In genomic region chr4:186630128-186630527, GRCh38 we compare ENCODE assay signal across 32 cellular contexts.
"Had no signal": no experiment of that assay in that cellular context is flagged by ENCODE, and none has a peak within 500 bp of the region (broad histone marks: within the 10 kb centered on the region; RNA-seq: fewer than 3 reads in every experiment).

No MANE protein-coding gene starts in this region.

- H3K4me3 Mint-ChIP-seq: activated B cell treated with CpG ODN at 0.5 μM for 24 hours; activated CD8-positive, alpha-beta T cell treated with anti-CD3 and anti-CD28 coated beads for 36 hours; activated naive CD4-positive, alpha-beta T cell treated with anti-CD3 and anti-CD28 coated beads for 36 hours; activated naive CD4-positive, alpha-beta T cell treated with anti-CD3 and anti-CD28 coated beads, Interleukin-2, amount 50 U/mL, for 24 hours; activated naive CD8-positive, alpha-beta T cell treated with anti-CD3 and anti-CD28 coated beads, Interleukin-2, amount 10 ng/mL, durations not matched to agents 7 days and 5 days; activated T-cell treated with anti-CD3 and anti-CD28 coated beads, Interleukin-2, amount 50 U/mL, for 4 hours; activated T-helper 17 cell treated with anti-CD3 and anti-CD28 coated beads, Interleukin-2, amount 50 U/mL, for 72 hours; brain; central memory CD8-positive, alpha-beta T cell; dendritic cell treated with granulocyte-macrophage colony-stimulating factor and Interleukin-4, amounts not matched to agents 40 ng/mL and 50 ng/mL, for 4 days; endodermal cell; T-helper 17 cell; T-helper 2 cell treated with Interferon-gamma antibody and Interleukin-4, amounts not matched to agents 5 μg/mL and 100 μg/mL, for 36 hours had no signal

- H3K36me3 Mint-ChIP-seq: activated naive CD4-positive, alpha-beta T cell treated with anti-CD3 and anti-CD28 coated beads, Interleukin-2, amount 50 U/mL, for 24 hours; activated naive CD8-positive, alpha-beta T cell treated with anti-CD3 and anti-CD28 coated beads, Interleukin-2, amount 10 ng/mL, durations not matched to agents 7 days and 5 days had no signal

- H3K4me3 ChIP-seq: ascending aorta, breast epithelium, coronary artery, dorsolateral prefrontal cortex, gastrocnemius medialis, heart left ventricle had no signal

- H3K9me3 Mint-ChIP-seq: activated CD8-positive, alpha-beta T cell treated with anti-CD3 and anti-CD28 coated beads for 36 hours; brain; dendritic cell treated with granulocyte-macrophage colony-stimulating factor and Interleukin-4, amounts not matched to agents 40 ng/mL and 50 ng/mL, for 4 days had no signal

- H3K4me1 Mint-ChIP-seq: activated naive CD4-positive, alpha-beta T cell treated with anti-CD3 and anti-CD28 coated beads, Interleukin-2, amount 50 U/mL, for 24 hours; activated T-helper 17 cell treated with anti-CD3 and anti-CD28 coated beads, Interleukin-2, amount 50 U/mL, for 72 hours; T-helper 17 cell had no signal

- H3K4me1 ChIP-seq: breast epithelium, foreskin keratinocyte, gastrocnemius medialis had no signal

- H3K27ac Mint-ChIP-seq: activated B cell treated with CpG ODN at 0.5 μM for 24 hours; activated CD8-positive, alpha-beta T cell treated with anti-CD3 and anti-CD28 coated beads for 36 hours; activated naive CD4-positive, alpha-beta T cell treated with anti-CD3 and anti-CD28 coated beads for 36 hours; activated naive CD4-positive, alpha-beta T cell treated with anti-CD3 and anti-CD28 coated beads, Interleukin-2, amount 50 U/mL, for 24 hours; activated naive CD8-positive, alpha-beta T cell treated with anti-CD3 and anti-CD28 coated beads, Interleukin-2, amount 10 ng/mL, durations not matched to agents 7 days and 5 days; activated T-helper 17 cell treated with anti-CD3 and anti-CD28 coated beads, Interleukin-2, amount 50 U/mL, for 72 hours; dendritic cell treated with granulocyte-macrophage colony-stimulating factor and Interleukin-4, amounts not matched to agents 40 ng/mL and 50 ng/mL, for 4 days; endodermal cell; T-helper 17 cell; T-helper 2 cell treated with Interferon-gamma antibody and Interleukin-4, amounts not matched to agents 5 μg/mL and 100 μg/mL, for 36 hours had no signal

- DNase-seq: activated B cell treated with CpG ODN at 0.5 μM for 24 hours; activated CD4-positive, alpha-beta T cell treated with anti-CD3 and anti-CD28 coated beads for 48 hours; activated CD4-positive, alpha-beta T cell treated with anti-CD3 and anti-CD28 coated beads, Interleukin-2, amount 50 U/mL, for 1 hour; activated CD4-positive, alpha-beta T cell treated with anti-CD3 and anti-CD28 coated beads, Interleukin-2, amount 50 U/mL, for 48 hours; activated CD8-positive, alpha-beta memory T cell treated with anti-CD3 and anti-CD28 coated beads for 24 hours; activated CD8-positive, alpha-beta T cell treated with anti-CD3 and anti-CD28 coated beads for 36 hours; activated effector memory CD4-positive, alpha-beta T cell treated with Interleukin-2 at 50 U/mL for 16 hours; activated naive CD4-positive, alpha-beta T cell treated with anti-CD3 and anti-CD28 coated beads for 36 hours; activated naive CD8-positive, alpha-beta T cell treated with anti-CD3 and anti-CD28 coated beads, Interleukin-2, amount 10 ng/mL, durations not matched to agents 7 days and 5 days; activated T-cell treated with anti-CD3 and anti-CD28 coated beads, Interleukin-2, amount 50 U/mL, for 4 hours; dorsolateral prefrontal cortex; effector memory CD4-positive, alpha-beta T cell; endodermal cell; foreskin keratinocyte; gastrocnemius medialis; glutamatergic neuron; heart left ventricle; T-helper 1 cell; T-helper 17 cell; T1000; WERI-Rb-1 had no signal

- H3K27me3 Mint-ChIP-seq: activated B cell treated with CpG ODN at 0.5 μM for 24 hours; activated CD8-positive, alpha-beta T cell treated with anti-CD3 and anti-CD28 coated beads for 36 hours; activated naive CD4-positive, alpha-beta T cell treated with anti-CD3 and anti-CD28 coated beads, Interleukin-2, amount 50 U/mL, for 24 hours; activated T-helper 17 cell treated with anti-CD3 and anti-CD28 coated beads, Interleukin-2, amount 50 U/mL, for 72 hours; brain; central memory CD8-positive, alpha-beta T cell; dendritic cell treated with granulocyte-macrophage colony-stimulating factor and Interleukin-4, amounts not matched to agents 40 ng/mL and 50 ng/mL, for 4 days; T-helper 17 cell had no signal

- H3K27ac ChIP-seq: ascending aorta, breast epithelium, coronary artery, dorsolateral prefrontal cortex, foreskin keratinocyte, gastrocnemius medialis, heart left ventricle, WERI-Rb-1 had no signal

- H3K36me3 ChIP-seq: gastrocnemius medialis, WERI-Rb-1 had no signal

- H3K9me3 ChIP-seq: ascending aorta, breast epithelium, gastrocnemius medialis, heart left ventricle had no signal

- H3K27me3 ChIP-seq: ascending aorta, breast epithelium, dorsolateral prefrontal cortex, foreskin keratinocyte, gastrocnemius medialis, heart left ventricle had no signal

- ATAC-seq: activated CD4-positive, CD25-positive, alpha-beta regulatory T cell treated with anti-CD3 and anti-CD28 coated beads, Interleukin-2, amount 50 U/mL, for 24 hours; activated CD8-positive, alpha-beta T cell treated with anti-CD3 and anti-CD28 coated beads for 36 hours; activated T-cell treated with anti-CD3 and anti-CD28 coated beads, Interleukin-2, amount 50 U/mL, for 4 hours; activated T-helper 17 cell treated with anti-CD3 and anti-CD28 coated beads, Interleukin-2, amount 50 U/mL, for 72 hours; esophagus mucosa; foreskin keratinocyte; gastrocnemius medialis; heart left ventricle; T-helper 17 cell had no signal
